In the genomic region with DNA sequence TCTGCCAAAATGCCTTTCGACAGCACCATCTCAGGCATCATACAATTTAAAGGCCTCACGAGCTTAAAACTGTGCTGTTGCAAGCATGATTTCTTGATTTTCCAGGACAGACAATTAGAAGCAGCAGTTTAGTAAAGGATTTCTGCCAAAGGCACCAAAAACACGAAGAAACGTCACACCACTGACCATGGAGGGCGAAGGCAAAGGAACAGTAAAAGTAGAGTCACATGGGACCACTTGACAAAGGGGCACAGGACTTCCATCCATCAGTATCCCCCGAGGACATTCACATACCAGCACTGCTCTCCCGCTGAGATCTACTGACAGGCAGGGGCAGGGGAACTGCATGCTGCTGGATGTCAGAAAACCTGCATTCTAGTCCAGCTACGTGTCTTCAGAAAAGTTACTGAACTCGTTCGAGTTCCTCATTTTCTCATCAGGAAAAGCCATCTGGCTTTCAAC, we compare ENCODE assay signal across 10 cellular contexts.
A peak's percentile ranks its signal among the peaks of the same experiment; 100 is the strongest.
DNase-seq lines count a peak whose midpoint lies in the region; ATAC-seq and TF ChIP-seq lines count a peak whose summit lies in the region.
"Had no signal": no experiment of that assay in that cellular context is flagged by ENCODE, and none has a peak within 500 bp of the region (broad histone marks: within the 10 kb centered on the region; RNA-seq: fewer than 3 reads in every experiment).

No MANE protein-coding gene starts in this region.

- H3K27ac Mint-ChIP-seq in activated naive CD4-positive, alpha-beta T cell treated with anti-CD3 and anti-CD28 coated beads, Interleukin-2, amount 10 ng/mL, durations not matched to agents 7 days and 5 days = no peak overlapping the region
- H3K27ac Mint-ChIP-seq in stimulated activated naive B cell treated with anti-CD40 and anti-IgM and Interleukin-4, amounts not matched to agents 10 μg/mL and 1 μg/mL and 100 μg/mL, for 72 hours = peak overlapping the region; percentile 65

- no peak overlapping the region for H3K4me3 ChIP-seq in astrocyte of the spinal cord (ENCODE audit: low read depth, low read length)

- H3K4me3 Mint-ChIP-seq in activated naive CD4-positive, alpha-beta T cell treated with anti-CD3 and anti-CD28 coated beads, Interleukin-2, amount 10 ng/mL, durations not matched to agents 7 days and 5 days = no peak overlapping the region
- H3K4me3 Mint-ChIP-seq in stimulated activated naive B cell treated with anti-CD40 and anti-IgM and Interleukin-4, amounts not matched to agents 10 μg/mL and 1 μg/mL and 100 μg/mL, for 72 hours = no peak overlapping the region
- H3K4me3 Mint-ChIP-seq: central memory CD8-positive, alpha-beta T cell had no signal

- H3K9me3 Mint-ChIP-seq in activated naive CD4-positive, alpha-beta T cell treated with anti-CD3 and anti-CD28 coated beads, Interleukin-2, amount 10 ng/mL, durations not matched to agents 7 days and 5 days = no peaks in the 10 kb centered on the region
- H3K9me3 Mint-ChIP-seq in stimulated activated naive B cell treated with anti-CD40 and anti-IgM and Interleukin-4, amounts not matched to agents 10 μg/mL and 1 μg/mL and 100 μg/mL, for 72 hours = no peaks in the 10 kb centered on the region
- H3K9me3 Mint-ChIP-seq: central memory CD8-positive, alpha-beta T cell had no signal

- CTCF ChIA-PET in activated naive CD4-positive, alpha-beta T cell treated with anti-CD3 and anti-CD28 coated beads, Interleukin-2, amount 10 ng/mL, durations not matched to agents 7 days and 5 days (lab: Charles Lee) = no interaction called here

- peaks cover 71% of the 10 kb centered on the region for H3K36me3 Mint-ChIP-seq in activated naive CD4-positive, alpha-beta T cell treated with anti-CD3 and anti-CD28 coated beads, Interleukin-2, amount 10 ng/mL, durations not matched to agents 7 days and 5 days
- H3K36me3 Mint-ChIP-seq in stimulated activated naive B cell treated with anti-CD40 and anti-IgM and Interleukin-4, amounts not matched to agents 10 μg/mL and 1 μg/mL and 100 μg/mL, for 72 hours = peaks cover 38 to 54% of the 10 kb centered on the region in 2 donors

- no peak for ATAC-seq in stimulated activated naive B cell treated with anti-CD40 and anti-IgM and Interleukin-4, amounts not matched to agents 10 μg/mL and 1 μg/mL and 100 μg/mL, for 72 hours (replicated peaks)

- no peak for TF ChIP-seq CTCF in astrocyte of the spinal cord (IDR thresholded peaks at IDR 0.05; ENCODE audit: low read depth, low read length)
- TF ChIP-seq CTCF in GM20000 (IDR thresholded peaks at IDR 0.05; ENCODE audit: extremely low read depth, missing control alignments) = no peak

- in situ Hi-C loops in astrocyte of the spinal cord (cut with HindIII; ENCODE audit: low sequenced_read_pairs) = no loop called here

- no peaks in the 10 kb centered on the region for H3K27me3 Mint-ChIP-seq in activated naive CD4-positive, alpha-beta T cell treated with anti-CD3 and anti-CD28 coated beads, Interleukin-2, amount 10 ng/mL, durations not matched to agents 7 days and 5 days
- no peaks in the 10 kb centered on the region for H3K27me3 Mint-ChIP-seq in stimulated activated naive B cell treated with anti-CD40 and anti-IgM and Interleukin-4, amounts not matched to agents 10 μg/mL and 1 μg/mL and 100 μg/mL, for 72 hours
- H3K27me3 Mint-ChIP-seq: central memory CD8-positive, alpha-beta T cell had no signal

- peak; percentile 4 for DNase-seq in activated naive CD4-positive, alpha-beta T cell treated with anti-CD3 and anti-CD28 coated beads, Interleukin-2, amount 10 ng/mL, durations not matched to agents 7 days and 5 days
- DNase-seq in activated naive CD4-positive, alpha-beta T cell (lab: John Stamatoyannopoulos, UW) = no peak
- DNase-seq in astrocyte of the spinal cord (ENCODE audit: low read depth, low spot score) (peak; percentile 47), iPS-NIHi7 (ENCODE audit: extremely low spot score) (peak; percentile 69), SW 1271 (lab: John Stamatoyannopoulos, UW) (no peak), GM20000 (ENCODE audit: low spot score) (no peak)
- DNase-seq in stimulated activated naive B cell treated with anti-CD40 and anti-IgM and Interleukin-4, amounts not matched to agents 10 μg/mL and 1 μg/mL and 100 μg/mL, for 72 hours = no peak
- no peak for DNase-seq in NK-92 treated with Interleukin-12 subunit alpha and Interleukin-12 subunit beta, amount 100 ng/mL, for 24 hours (lab: John Stamatoyannopoulos, UW)
- DNase-seq: NCI-H2029 had no signal

- H3K4me1 Mint-ChIP-seq in activated naive CD4-positive, alpha-beta T cell treated with anti-CD3 and anti-CD28 coated beads, Interleukin-2, amount 10 ng/mL, durations not matched to agents 7 days and 5 days = peaks cover 40% of the 10 kb centered on the region
- H3K4me1 Mint-ChIP-seq in stimulated activated naive B cell treated with anti-CD40 and anti-IgM and Interleukin-4, amounts not matched to agents 10 μg/mL and 1 μg/mL and 100 μg/mL, for 72 hours = peaks cover 2 to 14% of the 10 kb centered on the region in 2 donors

Comparison
In these comparisons a context has a peak if more than half of its experiments do, and no peak if none do; other contexts are left out.
1. DNase-seq: peak in activated naive CD4-positive, alpha-beta T cell treated with anti-CD3 and anti-CD28 coated beads, Interleukin-2, amount 10 ng/mL, durations not matched to agents 7 days and 5 days (single experiment), astrocyte of the spinal cord (single experiment) and iPS-NIHi7 (single experiment); none in activated naive CD4-positive, alpha-beta T cell (0 of 4), stimulated activated naive B cell treated with anti-CD40 and anti-IgM and Interleukin-4, amounts not matched to agents 10 μg/mL and 1 μg/mL and 100 μg/mL, for 72 hours (single experiment), SW 1271 (0 of 2), GM20000 (single experiment) and NK-92 treated with Interleukin-12 subunit alpha and Interleukin-12 subunit beta, amount 100 ng/mL, for 24 hours (single experiment).